In genomic region chr6:11366183-11366933, GRCh38 we compare ENCODE assay signal across 1 cellular context.
TF ChIP-seq lines count a peak whose summit lies in the region.

No MANE protein-coding gene starts in this region.

TF ChIP-seq in HepG2, 621 proteins besides CTCF, POLR2A, EP300 and RAD21 (continued from another document and continues in another):
- TF ChIP-seq ZNF276 (CRISPR knock-in tag; IDR thresholded peaks at IDR 0.05; ENCODE audit: low read depth) = no peak
- 0 out of 2 replicates have a peak, but pooled peaks have one; percentile 63 for TF ChIP-seq SSRP1 (CRISPR knock-in tag; IDR thresholded peaks at IDR 0.05)
- no peak for TF ChIP-seq TBP (CRISPR knock-in tag; IDR thresholded peaks at IDR 0.05)
- TF ChIP-seq ZFP36 (IDR thresholded peaks at IDR 0.05; ENCODE audit: borderline replicate concordance, low read depth, low read length, partially characterized antibody) = no peak
- TF ChIP-seq HNRNPLL (IDR thresholded peaks at IDR 0.05; ENCODE audit: low read depth, low read length, poor library complexity, severe bottlenecking) = no peak
- no peak for TF ChIP-seq CENPX (CRISPR knock-in tag; IDR thresholded peaks at IDR 0.05)
- no peak for TF ChIP-seq MBNL3 (CRISPR knock-in tag; conservative IDR thresholded peaks at IDR 0.05)
- no peak for TF ChIP-seq HDAC6 (IDR thresholded peaks at IDR 0.05; ENCODE audit: low read depth, low read length)
- TF ChIP-seq ZNF800 (CRISPR knock-in tag; IDR thresholded peaks at IDR 0.05) = no peak
- TF ChIP-seq ZNF761 (CRISPR knock-in tag; conservative IDR thresholded peaks at IDR 0.05) = no peak
- TF ChIP-seq GATAD2A (CRISPR knock-in tag; IDR thresholded peaks at IDR 0.05) = peak; percentile 37; the same call in 1 of the 2 replicates
- TF ChIP-seq SNAPC5 (CRISPR knock-in tag; IDR thresholded peaks at IDR 0.05; ENCODE audit: borderline replicate concordance) = no peak
- peak; percentile 40; the same call in 1 of the 2 replicates for TF ChIP-seq ZBTB26 (CRISPR knock-in tag; IDR thresholded peaks at IDR 0.05; ENCODE audit: borderline replicate concordance)
- TF ChIP-seq ZBTB8A (CRISPR knock-in tag; IDR thresholded peaks at IDR 0.05; ENCODE audit: borderline replicate concordance, low read depth) = no peak
- TF ChIP-seq ZNF12 (CRISPR knock-in tag; IDR thresholded peaks at IDR 0.05) = peak; percentile 53; the same call in 1 of the 2 replicates
- TF ChIP-seq ZNF75D (CRISPR knock-in tag; IDR thresholded peaks at IDR 0.05; ENCODE audit: borderline replicate concordance) = no peak
- TF ChIP-seq ATF4 (CRISPR knock-in tag; IDR thresholded peaks at IDR 0.05) = peak in 1 of 2 experiments; percentile 33; a peak in 1 of 4 replicates
- no peak for TF ChIP-seq ZNF430 (CRISPR knock-in tag; IDR thresholded peaks at IDR 0.05)
- TF ChIP-seq HNRNPK (IDR thresholded peaks at IDR 0.05; ENCODE audit: low read depth, low read length, poor library complexity, severe bottlenecking) = no peak
- no peak for TF ChIP-seq ZFY (CRISPR knock-in tag; IDR thresholded peaks at IDR 0.05)
- TF ChIP-seq ELK4 (CRISPR knock-in tag; IDR thresholded peaks at IDR 0.05; ENCODE audit: borderline replicate concordance) = no peak
- no peak for TF ChIP-seq ZNF251 (CRISPR knock-in tag; IDR thresholded peaks at IDR 0.05)
- TF ChIP-seq ISX (CRISPR knock-in tag; conservative IDR thresholded peaks at IDR 0.05) = no peak
- TF ChIP-seq BORCS8-MEF2B (CRISPR knock-in tag; IDR thresholded peaks at IDR 0.05) = no peak
- no peak for TF ChIP-seq NFRKB (IDR thresholded peaks at IDR 0.05)
- no peak for TF ChIP-seq ARID3A (IDR thresholded peaks at IDR 0.05; ENCODE audit: low read depth, low read length)
- 0 out of 2 replicates have a peak, but pooled peaks have one; percentile 11 for TF ChIP-seq YEATS4 (CRISPR knock-in tag; IDR thresholded peaks at IDR 0.05; ENCODE audit: borderline replicate concordance)
- TF ChIP-seq HIC2 (CRISPR knock-in tag; IDR thresholded peaks at IDR 0.05; ENCODE audit: low read depth) = no peak
- TF ChIP-seq KLF15 (CRISPR knock-in tag; IDR thresholded peaks at IDR 0.05; ENCODE audit: borderline replicate concordance) = no peak
- TF ChIP-seq SOX5 (CRISPR knock-in tag; IDR thresholded peaks at IDR 0.05; ENCODE audit: borderline replicate concordance) = 0 out of 2 replicates have a peak, but pooled peaks have one; percentile 13
- TF ChIP-seq CBX1 (IDR thresholded peaks at IDR 0.05; ENCODE audit: low read depth) = peak; percentile 26
- 0 out of 2 replicates have a peak, but pooled peaks have one; percentile 44 for TF ChIP-seq HMGXB3 (CRISPR knock-in tag; IDR thresholded peaks at IDR 0.05; ENCODE audit: borderline replicate concordance)
- no peak for TF ChIP-seq PREB (CRISPR knock-in tag; IDR thresholded peaks at IDR 0.05)
- no peak for TF ChIP-seq SUZ12 (IDR thresholded peaks at IDR 0.05; ENCODE audit: low read depth, low read length)
- TF ChIP-seq FOXA3 (CRISPR knock-in tag; IDR thresholded peaks at IDR 0.05) = no peak
- no peak for TF ChIP-seq NFE2 (CRISPR knock-in tag; IDR thresholded peaks at IDR 0.05)
- TF ChIP-seq IKZF5 (CRISPR knock-in tag; IDR thresholded peaks at IDR 0.05) = no peak; the same call in 1 of the 2 replicates
- no peak for TF ChIP-seq ZNF547 (CRISPR knock-in tag; IDR thresholded peaks at IDR 0.05)
- no peak for TF ChIP-seq SP1 (IDR thresholded peaks at IDR 0.05)
- no peak for TF ChIP-seq SP1 (CRISPR knock-in tag; IDR thresholded peaks at IDR 0.05)
- no peak for TF ChIP-seq ZNF326 (CRISPR knock-in tag; IDR thresholded peaks at IDR 0.05; ENCODE audit: borderline replicate concordance)
- no peak for TF ChIP-seq GATAD1 (CRISPR knock-in tag; IDR thresholded peaks at IDR 0.05)
- TF ChIP-seq FOXK2 (IDR thresholded peaks at IDR 0.05) = no peak
- no peak for TF ChIP-seq SRF (IDR thresholded peaks at IDR 0.05; ENCODE audit: low read depth, low read length)
- TF ChIP-seq TEAD2 (CRISPR knock-in tag; IDR thresholded peaks at IDR 0.05) = no peak
- TF ChIP-seq STAG1 (CRISPR knock-in tag; IDR thresholded peaks at IDR 0.05) = no peak
